ENCODE assay signal across 8 cellular contexts in the genomic region with DNA sequence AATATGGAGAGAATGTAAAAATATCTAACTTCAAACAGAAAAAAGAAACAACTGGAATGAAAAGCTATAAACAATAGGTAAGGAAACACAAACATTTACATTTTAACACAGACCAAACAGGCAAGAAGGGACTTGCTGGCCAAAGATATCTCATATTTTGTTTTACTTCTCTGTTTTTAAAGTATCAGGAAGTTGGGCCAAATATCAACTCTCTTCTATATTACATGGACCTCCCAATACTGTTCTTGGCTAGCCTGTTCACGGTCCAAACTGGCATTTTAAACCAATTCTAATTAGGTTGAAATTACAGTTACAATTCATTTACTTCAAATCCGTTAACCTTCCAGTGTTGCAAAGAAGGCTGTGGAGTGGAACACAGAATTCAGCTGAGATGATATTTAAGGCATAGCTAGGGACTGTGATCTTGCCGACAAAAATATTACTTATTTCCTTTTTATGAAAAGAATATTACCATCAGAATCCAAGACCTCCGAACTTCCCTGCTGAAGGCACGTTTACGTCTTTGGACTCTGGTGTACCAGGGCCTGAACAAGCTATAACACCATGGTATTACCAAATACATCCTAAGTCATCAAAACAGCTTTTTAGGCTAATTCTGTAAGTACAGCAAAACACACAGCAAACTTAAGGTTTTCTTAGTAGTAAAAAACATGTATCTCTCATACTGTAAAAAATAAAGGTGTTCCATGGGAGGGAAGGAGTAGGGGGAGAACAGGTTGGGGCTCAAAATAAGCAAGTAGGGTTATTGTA.
DNase-seq lines count a peak whose midpoint lies in the region; ATAC-seq and TF ChIP-seq lines count a peak whose summit lies in the region.

No MANE protein-coding gene starts in this region.

- H3K4me2 ChIP-seq in hepatocyte: peak overlapping the region; percentile 87

- intact Hi-C loops in Right ventricle myocardium superior (cut with DNase I): no loop called here
- intact Hi-C loops in activated CD4-positive, alpha-beta memory T cell treated with anti-CD3 and anti-CD28 coated beads for 36 hours (cut with micrococcal nuclease): loop anchor here (1.0 to 10.0 kb wide), 3 partner anchors 17 to 641 kb away; no protein-coding TSS in a partner anchor
- intact Hi-C loops in adrenal gland (cut with DNase I): loop anchor here (10.0 kb wide), 2 partner anchors 79 to 139 kb away; no protein-coding TSS in a partner anchor

- TF ChIP-seq CTCF in right atrium auricular region (IDR thresholded peaks at IDR 0.05) (no peak), hepatocyte (IDR thresholded peaks at IDR 0.05; ENCODE audit: poor library complexity) (no peak), upper lobe of left lung (IDR thresholded peaks at IDR 0.05) (no peak), adrenal gland (IDR thresholded peaks at IDR 0.05) (no peak)

- no peak for TF ChIP-seq EP300 in upper lobe of left lung (IDR thresholded peaks at IDR 0.05)

- H3K27me3 Mint-ChIP-seq in activated CD4-positive, alpha-beta memory T cell treated with anti-CD3 and anti-CD28 coated beads for 36 hours: peaks cover 5% of the 10 kb centered on the region

- H3K4me1 Mint-ChIP-seq in activated CD4-positive, alpha-beta memory T cell treated with anti-CD3 and anti-CD28 coated beads for 36 hours (ENCODE audit: low read depth): peaks cover 60% of the 10 kb centered on the region

- H3K4me3 Mint-ChIP-seq in activated CD4-positive, alpha-beta memory T cell treated with anti-CD3 and anti-CD28 coated beads for 36 hours: peak overlapping the region; percentile 88

- TF ChIP-seq POLR2A in upper lobe of left lung (IDR thresholded peaks at IDR 0.05) (no peak), adrenal gland (IDR thresholded peaks at IDR 0.05) (no peak)

- no peak for ATAC-seq in Right ventricle myocardium superior (ENCODE audit: poor library complexity)
- ATAC-seq in upper lobe of left lung (ENCODE audit: low FRiP score in 2 of 2): no peak
- ATAC-seq in HG02678 (IDR thresholded peaks at IDR 0.05; ENCODE audit: unreplicated experiment): no peak

- H3K9me3 ChIP-seq in right atrium auricular region (no peaks in the 10 kb centered on the region), hepatocyte (ENCODE audit: low read depth) (no peaks in the 10 kb centered on the region), upper lobe of left lung (no peaks in the 10 kb centered on the region), adrenal gland (replicated peaks in 1 of 3) (no peaks in the 10 kb centered on the region)

- H4K20me1 ChIP-seq in hepatocyte (ENCODE audit: insufficient read depth, poor library complexity, severe bottlenecking): peaks cover 9% of the 10 kb centered on the region

- H3K27ac ChIP-seq in right atrium auricular region (peak overlapping the region in 1 of 2 donors; percentile 89), hepatocyte (peak overlapping the region; percentile 97), upper lobe of left lung (peak overlapping the region; percentile 93 to 98 (median 94)), adrenal gland (peak overlapping the region in 2 of 5 donors; percentile 26 to 49)

- WGBS in hepatocyte (ENCODE audit: low lambda C conversion rate, missing lambda C conversion rate): 80% methylated on average over 6 of the region's 6 CpGs
- 35 to 60% methylated on average over 6 of the region's 6 CpGs for WGBS in upper lobe of left lung, 2 donors
- WGBS in adrenal gland, 4 donors: 80 to 89% (median 87%) methylated on average over 6 of the region's 6 CpGs

- H3K36me3 ChIP-seq in right atrium auricular region (peaks cover 3% of the 10 kb centered on the region), hepatocyte (replicated peaks; ENCODE audit: insufficient read depth, low read depth) (no peaks in the 10 kb centered on the region), upper lobe of left lung (peaks cover 0 to 19% (median 0%) of the 10 kb centered on the region in 4 donors), adrenal gland (replicated peaks in 1 of 2) (no peaks in the 10 kb centered on the region)

- H3K36me3 Mint-ChIP-seq in activated CD4-positive, alpha-beta memory T cell treated with anti-CD3 and anti-CD28 coated beads for 36 hours: peaks cover 57% of the 10 kb centered on the region

- CTCF ChIA-PET in activated CD4-positive, alpha-beta memory T cell treated with anti-CD3 and anti-CD28 coated beads for 36 hours (lab: Charles Lee): interaction anchor here (1.3 to 7.5 kb wide), 3 partner anchors 77 to 190 kb away, joined by 3 to 34 read pairs (median 3); no protein-coding TSS in a partner anchor

- no peaks in the 10 kb centered on the region for H3K9me2 ChIP-seq in hepatocyte (replicated peaks; ENCODE audit: insufficient read depth)

- no peaks in the 10 kb centered on the region for H3K9me3 Mint-ChIP-seq in activated CD4-positive, alpha-beta memory T cell treated with anti-CD3 and anti-CD28 coated beads for 36 hours

- POLR2A ChIA-PET in activated CD4-positive, alpha-beta memory T cell treated with anti-CD3 and anti-CD28 coated beads for 36 hours (lab: Charles Lee): interaction anchor here (0.7 to 8.7 kb wide), 3 partner anchors 105 to 164 kb away, joined by 3 to 267 read pairs (median 74); a partner anchor contains a TSS

- H3K4me1 ChIP-seq in right atrium auricular region (peaks cover 0 to 28% of the 10 kb centered on the region in 2 donors), hepatocyte (ENCODE audit: insufficient read depth) (peaks cover 15% of the 10 kb centered on the region), upper lobe of left lung (peaks cover 8 to 47% (median 25%) of the 10 kb centered on the region in 4 donors), adrenal gland (replicated peaks in 1 of 2) (peaks cover 0 to 8% of the 10 kb centered on the region in 2 donors)

- DNase-seq in right atrium auricular region (ENCODE audit: low spot score) (no peak), Right ventricle myocardium superior (no peak), hepatocyte (ENCODE audit: low spot score) (no peak), upper lobe of left lung (no peak), adrenal gland (no peak)
- DNase-seq in activated CD4-positive, alpha-beta memory T cell treated with anti-CD3 and anti-CD28 coated beads for 36 hours: no peak
- no peak for DNase-seq in stimulated activated CD4-positive, alpha-beta T cell treated with anti-CD3 and anti-CD28 coated beads, Interleukin-12 subunit alpha, Interleukin-12 subunit beta, amount 100 ng/mL, for 4 hours

- H3K4me3 ChIP-seq in right atrium auricular region (peak overlapping the region; percentile 3 to 73), hepatocyte (peak overlapping the region; percentile 57), upper lobe of left lung (peak overlapping the region in 3 of 4 donors; percentile 61 to 92 (median 66)), adrenal gland (peak overlapping the region in 1 of 4 donors; percentile 83)

- H3K27me3 ChIP-seq in right atrium auricular region (peaks cover 0 to 4% of the 10 kb centered on the region in 2 donors), hepatocyte (no peaks in the 10 kb centered on the region), upper lobe of left lung (no peaks in the 10 kb centered on the region), adrenal gland (no peaks in the 10 kb centered on the region)

- peaks cover 86% of the 10 kb centered on the region for H3K79me2 ChIP-seq in hepatocyte

- peak overlapping the region; percentile 84 for H3K27ac Mint-ChIP-seq in activated CD4-positive, alpha-beta memory T cell treated with anti-CD3 and anti-CD28 coated beads for 36 hours

- H2AFZ ChIP-seq in hepatocyte: no peak overlapping the region
